10 cellular contexts compared by ENCODE assay signal in genomic region chr1:193115629-193116227, GRCh38. TPM values are rescaled to one million over a fixed set of nuclear protein-coding genes. Genes with fewer than 3 reads are reported as not detected.
DNase-seq lines count a peak whose midpoint lies in the region; ATAC-seq and TF ChIP-seq lines count a peak whose summit lies in the region.
"Had no signal": no experiment of that assay in that cellular context is flagged by ENCODE, and none has a peak within 500 bp of the region (broad histone marks: within the 10 kb centered on the region; RNA-seq: fewer than 3 reads in every experiment).

No MANE protein-coding gene starts in this region.

- no peak overlapping the region for H3K4me3 ChIP-seq in ACC112 (ENCODE audit: low read depth, low read length)
- no peak overlapping the region for H3K4me3 ChIP-seq in cardiac fibroblast (replicated peaks in 1 of 2; ENCODE audit: low read depth in 2 of 2, low read length in 2 of 2)
- no peak overlapping the region for H3K4me3 ChIP-seq in right lobe of liver

- TF ChIP-seq CTCF in cardiac fibroblast (IDR thresholded peaks at IDR 0.05; ENCODE audit: low read depth, low read length) (no peak), right lobe of liver (IDR thresholded peaks at IDR 0.05) (no peak)

- H3K4me1 ChIP-seq in ACC112 (ENCODE audit: control insufficient read depth, insufficient read depth, low read length, unreplicated experiment) (peaks cover 47% of the 10 kb centered on the region), right lobe of liver (peaks cover 0 to 45% (median 11%) of the 10 kb centered on the region in 4 donors)

- peak overlapping the region; percentile 71 for H2AFZ ChIP-seq in ACC112 (ENCODE audit: low read length, unreplicated experiment)

- no peak for TF ChIP-seq POLR2A in right lobe of liver (IDR thresholded peaks at IDR 0.05)

- H3K27ac ChIP-seq in ACC112 (ENCODE audit: low read depth, low read length) (peak overlapping the region; percentile 79), right lobe of liver (peak overlapping the region in 1 of 3 donors; percentile 87)
- H3K27ac ChIP-seq: C4-2B had no signal

- intact Hi-C loops in right lobe of liver (cut with DNase I) = no loop called here

- DNase-seq in HuH-7 (ENCODE audit: low spot score) (peak; percentile 45), cardiac fibroblast (ENCODE audit: low read depth in 2 of 2) (peak; percentile 95 to 99), right lobe of liver (peak in 1 of 3 donors; percentile 51), NCI-H748 treated with DMSO at 0.1 percent for 48 hours (lab: John Stamatoyannopoulos, UW) (no peak)
- DNase-seq: naive B cell had no signal

- H3K9me3 ChIP-seq in right lobe of liver = no peaks in the 10 kb centered on the region

- no peaks in the 10 kb centered on the region for H3K79me2 ChIP-seq in ACC112 (ENCODE audit: control insufficient read depth, insufficient read depth, low read length, unreplicated experiment)

- no CpG with 5 or more reads among the region's 1 CpG for WGBS in right lobe of liver (ENCODE audit: insufficient coverage, low coverage, low lambda C conversion rate, missing lambda C conversion rate)

- no peaks in the 10 kb centered on the region for H3K27me3 ChIP-seq in ACC112 (ENCODE audit: insufficient read depth, low read length)
- no peaks in the 10 kb centered on the region for H3K27me3 ChIP-seq in right lobe of liver

- no peaks in the 10 kb centered on the region for H3K36me3 ChIP-seq in ACC112 (ENCODE audit: insufficient read depth, low read length)
- no peaks in the 10 kb centered on the region for H3K36me3 ChIP-seq in right lobe of liver

- ATAC-seq in right lobe of liver (peak; percentile 67 to 75 (median 72)), GM21576 (IDR thresholded peaks at IDR 0.05; ENCODE audit: unreplicated experiment) (no peak), GM18519 (IDR thresholded peaks at IDR 0.05; ENCODE audit: low FRiP score, unreplicated experiment) (no peak), GM21529 (IDR thresholded peaks at IDR 0.05; ENCODE audit: unreplicated experiment) (no peak)

RNA-seq across cellular contexts. Expression of gene CDC73, which starts 6.1 kb away (rescaled TPM):
- total RNA-seq in right lobe of liver = 10 to 100 TPM; 11.1 to 23.8 (median 18.3) TPM

RNA-seq across cellular contexts. Expression of gene GLRX2, which starts 10.5 kb away (rescaled TPM):
- total RNA-seq in right lobe of liver = 10 to 100 TPM in 5 of 6 experiments, 1 to 10 TPM in 1; 9.5 to 20.1 (median 12.1) TPM

RNA-seq across cellular contexts. Expression of gene RO60, which starts 56.3 kb away (rescaled TPM):
- total RNA-seq in right lobe of liver = 10 to 100 TPM; 21.3 to 35.9 (median 25.5) TPM

RNA-seq across cellular contexts. Expression of gene UCHL5, which starts 56.6 kb away (rescaled TPM):
- 10 to 100 TPM; 11.5 to 28.6 (median 22.3) TPM for total RNA-seq in right lobe of liver

Comparison
In these comparisons a context has a peak if more than half of its experiments do, and no peak if none do; other contexts are left out.
1. ATAC-seq: peak in right lobe of liver (4 of 4); none in GM21576 (single experiment), GM18519 (single experiment) and GM21529 (single experiment).